Comparison of ENCODE assay signal across 22 cellular contexts in the genomic region with DNA sequence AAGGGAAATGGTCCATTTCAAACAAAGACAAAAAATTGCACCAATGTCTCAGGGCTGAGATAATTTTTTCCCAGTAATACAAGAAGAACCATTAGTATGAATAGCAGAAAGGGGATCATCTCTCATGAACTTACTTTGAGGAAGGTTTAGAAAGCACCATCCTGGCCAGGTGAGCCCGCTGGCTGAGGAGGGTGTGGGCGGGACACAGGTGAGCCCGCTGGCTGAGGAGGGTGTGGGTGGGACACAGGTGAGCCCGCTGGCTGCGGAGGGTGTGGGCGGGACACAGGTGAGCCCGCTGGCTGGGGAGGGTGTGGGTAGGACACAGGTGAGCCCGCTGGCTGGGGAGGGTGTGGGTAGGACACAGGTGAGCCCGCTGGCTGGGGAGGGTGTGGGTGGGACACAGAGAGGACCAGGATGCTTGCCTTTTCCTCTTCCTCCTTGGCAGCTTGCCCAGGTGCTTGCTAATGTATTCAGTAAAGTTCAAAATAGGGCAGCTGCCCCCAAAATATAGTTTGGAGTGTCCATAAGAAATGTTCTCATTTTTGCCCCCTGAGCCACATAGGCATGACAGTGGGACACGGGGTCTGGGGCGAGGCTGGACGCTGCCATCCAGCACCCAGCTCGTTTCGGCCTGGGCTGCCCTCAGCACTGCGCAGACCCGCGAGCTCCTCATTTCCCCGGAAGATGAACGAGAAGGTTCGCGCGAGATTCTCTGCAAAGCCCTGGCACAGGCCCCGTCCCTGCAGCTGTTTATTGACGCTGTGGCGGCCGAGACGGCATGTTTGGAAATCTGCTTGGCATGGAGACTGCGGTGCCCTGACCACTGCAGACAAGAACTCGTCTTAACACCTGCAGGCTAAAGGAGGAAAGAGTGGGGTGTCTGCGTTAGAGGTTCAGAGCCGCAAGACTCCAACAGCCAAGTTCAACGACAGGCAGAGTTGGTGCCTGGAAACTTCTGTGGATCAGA.
DNase-seq lines count a peak whose midpoint lies in the region; ATAC-seq, FAIRE-seq and TF ChIP-seq lines count a peak whose summit lies in the region.
"Had no signal": no experiment of that assay in that cellular context is flagged by ENCODE, and none has a peak within 500 bp of the region (broad histone marks: within the 10 kb centered on the region; RNA-seq: fewer than 3 reads in every experiment).

No MANE protein-coding gene starts in this region.

- peaks cover 0 to 3% of the 10 kb centered on the region in 2 donors for H3K27me3 Mint-ChIP-seq in T-cell
- H3K27me3 Mint-ChIP-seq in neural crest cell (ENCODE audit: low read depth): peaks cover 7% of the 10 kb centered on the region
- H3K27me3 Mint-ChIP-seq: CD4-positive, alpha-beta memory T cell had no signal

- no peak for FAIRE-seq in HepG2 (lab: Jason Lieb, UNC)
- FAIRE-seq: A204.1, GM12892, islet of Langerhans had no signal

- TF ChIP-seq EP300 in HepG2 (IDR thresholded peaks at IDR 0.05; ENCODE audit: low read depth in 2 of 2, low read length in 2 of 2) (no peak), HepG2 (CRISPR knock-in tag; IDR thresholded peaks at IDR 0.05; ENCODE audit: borderline replicate concordance) (no peak)

- H3K4me3 ChIP-seq in HepG2 (replicated peaks in 1 of 3; ENCODE audit: insufficient read depth in 1 of 3, low read depth in 2 of 3, low read length in 3 of 3): no peak overlapping the region
- H3K4me3 ChIP-seq: body of pancreas, PC-9, sigmoid colon, tibial artery had no signal

- TF ChIP-seq POLR2A in HepG2 (IDR thresholded peaks at IDR 0.05; ENCODE audit: insufficient read depth in 1 of 2, low read depth in 2 of 2, low read length in 2 of 2): no peak

- no peak overlapping the region for H2AFZ ChIP-seq in HepG2 (ENCODE audit: low read length)
- H2AFZ ChIP-seq: PC-9 had no signal

- H3K27ac Mint-ChIP-seq in T-cell (peak overlapping the region; percentile 84 to 90), neural crest cell (ENCODE audit: unreplicated experiment) (peak overlapping the region; percentile 65)
- H3K27ac Mint-ChIP-seq: H9 had no signal

- no peak for TF ChIP-seq RAD21 in HepG2 (CRISPR knock-in tag; IDR thresholded peaks at IDR 0.05)

- DNase-seq in NCI-H146 (lab: John Stamatoyannopoulos, UW) (peak; percentile 52), NCI-H146 treated with DMSO at 0.1 percent for 48 hours (lab: John Stamatoyannopoulos, UW; ENCODE audit: unreplicated experiment) (no peak), DMS153 (lab: John Stamatoyannopoulos, UW) (peak; percentile 37), T-cell (peak in 1 of 34 experiments; percentile 17), neural crest cell (ENCODE audit: low read depth, low spot score) (no peak), MV-4-11 (lab: John Stamatoyannopoulos, UW) (no peak), HepG2 (ENCODE audit: low spot score) (no peak)
- DNase-seq: activated naive CD4-positive, alpha-beta T cell treated with anti-CD3 and anti-CD28 coated beads, Interleukin-2, amount 50 U/mL, for 16 hours; body of pancreas; CD4-positive, alpha-beta memory T cell; dermis blood vessel endothelial cell; H9; mesendoderm; NCI-H446 treated with DMSO at 0.1 percent for 48 hours; PC-9; sigmoid colon had no signal

- TF ChIP-seq CTCF in neural crest cell (conservative IDR thresholded peaks at IDR 0.05) (no peak), HepG2 (CRISPR knock-in tag; IDR thresholded peaks at IDR 0.05) (no peak)

- POLR2A ChIA-PET in T-cell (lab: Charles Lee): interaction anchor here in 1 of 2 donors (0.6 kb wide), 1 partner anchor 26 kb away, joined by 3 read pairs; no protein-coding TSS in a partner anchor
- POLR2A ChIA-PET in HepG2 (lab: Yijun Ruan, JAX): no interaction called here

- no peaks in the 10 kb centered on the region for H3K4me1 ChIP-seq in HepG2 (ENCODE audit: insufficient read depth, low read length)
- H3K4me1 ChIP-seq: body of pancreas, tibial artery had no signal

- H4K20me1 ChIP-seq in HepG2 (ENCODE audit: insufficient read depth, low read length): 0 out of 2 replicates have a peak, but pooled peaks cover 4% of the 10 kb centered on the region

- CTCF ChIA-PET in T-cell (lab: Charles Lee): no interaction called here
- CTCF ChIA-PET in HepG2 (lab: Yijun Ruan, JAX; ENCODE audit: low intra/inter-chr PET ratio, low total read pairs): no interaction called here

- no peaks in the 10 kb centered on the region for H3K9me3 ChIP-seq in HepG2 (ENCODE audit: low read length)
- H3K9me3 ChIP-seq: body of pancreas, sigmoid colon, tibial artery had no signal

- no peak for ATAC-seq in T-cell (replicated peaks in 1 of 4)
- ATAC-seq in HepG2: no peak
- no peak for ATAC-seq in HG03442 (IDR thresholded peaks at IDR 0.05; ENCODE audit: unreplicated experiment)
- ATAC-seq: body of pancreas, SK-N-SH treated with all-trans-retinoic acid at 6 μM for 48 hours had no signal

- WGBS in HepG2 (ENCODE audit: low lambda C conversion rate): 43% methylated on average over 31 of the region's 32 CpGs

- no peak overlapping the region for H3K9ac ChIP-seq in HepG2 (ENCODE audit: insufficient read depth, low read depth, low read length)

- H3K4me2 ChIP-seq in HepG2 (ENCODE audit: low read depth, low read length): no peak overlapping the region
- H3K4me2 ChIP-seq: PC-9 had no signal

- in situ Hi-C loops in HepG2 (cut with HindIII; ENCODE audit: extremely low pct_ligation_motif_present, low pct_unique_long_range_greater_than_20kb): no loop called here

- H3K27ac ChIP-seq in HepG2 (ENCODE audit: extremely low read length, insufficient read depth, low read length): no peak overlapping the region
- H3K27ac ChIP-seq: body of pancreas, PC-9, sigmoid colon, tibial artery had no signal

- H3K79me2 ChIP-seq in HepG2 (ENCODE audit: insufficient read depth, low read length): no peaks in the 10 kb centered on the region

- BruUV-seq in HepG2 (replicated peaks; lab: Mats Ljungman, UMichigan): no TSS peak

- H3K4me1 Mint-ChIP-seq in T-cell (peaks cover 12 to 21% (median 15%) of the 10 kb centered on the region in 3 donors), neural crest cell (peaks cover 82% of the 10 kb centered on the region)

- H3K27me3 ChIP-seq in HepG2 (ENCODE audit: control insufficient read depth in 1 of 2, insufficient read depth in 2 of 2, low read length in 2 of 2): peaks cover 13 to 78% of the 10 kb centered on the region in 2 experiments

- H3K9me3 Mint-ChIP-seq in T-cell (no peaks in the 10 kb centered on the region), neural crest cell (no peaks in the 10 kb centered on the region)
- H3K9me3 Mint-ChIP-seq: H9 had no signal

- no peaks in the 10 kb centered on the region for H3K36me3 ChIP-seq in HepG2 (replicated peaks in 1 of 2; ENCODE audit: control insufficient read depth in 1 of 2, insufficient read depth in 2 of 2, low read length in 2 of 2)
- H3K36me3 ChIP-seq: sigmoid colon, tibial artery had no signal

- peak overlapping the region in 1 of 3 donors; percentile 20 for H3K4me3 Mint-ChIP-seq in T-cell
- no peak overlapping the region for H3K4me3 Mint-ChIP-seq in neural crest cell
- H3K4me3 Mint-ChIP-seq: H9 had no signal

- H3K36me3 Mint-ChIP-seq in T-cell: no peaks in the 10 kb centered on the region
- H3K36me3 Mint-ChIP-seq in neural crest cell (ENCODE audit: low read depth): no peaks in the 10 kb centered on the region
- H3K36me3 Mint-ChIP-seq: CD4-positive, alpha-beta memory T cell had no signal

- intact Hi-C loops in HepG2 (cut with micrococcal nuclease; ENCODE audit: unreplicated experiment): no loop called here

TF ChIP-seq in HepG2, 621 proteins besides CTCF, POLR2A, EP300 and RAD21 (continues in another document):
- TF ChIP-seq, protein P1, sequence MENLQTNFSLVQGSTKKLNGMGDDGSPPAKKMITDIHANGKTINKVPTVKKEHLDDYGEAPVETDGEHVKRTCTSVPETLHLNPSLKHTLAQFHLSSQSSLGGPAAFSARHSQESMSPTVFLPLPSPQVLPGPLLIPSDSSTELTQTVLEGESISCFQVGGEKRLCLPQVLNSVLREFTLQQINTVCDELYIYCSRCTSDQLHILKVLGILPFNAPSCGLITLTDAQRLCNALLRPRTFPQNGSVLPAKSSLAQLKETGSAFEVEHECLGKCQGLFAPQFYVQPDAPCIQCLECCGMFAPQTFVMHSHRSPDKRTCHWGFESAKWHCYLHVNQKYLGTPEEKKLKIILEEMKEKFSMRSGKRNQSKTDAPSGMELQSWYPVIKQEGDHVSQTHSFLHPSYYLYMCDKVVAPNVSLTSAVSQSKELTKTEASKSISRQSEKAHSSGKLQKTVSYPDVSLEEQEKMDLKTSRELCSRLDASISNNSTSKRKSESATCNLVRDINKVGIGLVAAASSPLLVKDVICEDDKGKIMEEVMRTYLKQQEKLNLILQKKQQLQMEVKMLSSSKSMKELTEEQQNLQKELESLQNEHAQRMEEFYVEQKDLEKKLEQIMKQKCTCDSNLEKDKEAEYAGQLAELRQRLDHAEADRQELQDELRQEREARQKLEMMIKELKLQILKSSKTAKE (CRISPR knock-in tag; IDR thresholded peaks at IDR 0.05; ENCODE audit: borderline replicate concordance): no peak
- TF ChIP-seq ZNF607 (CRISPR knock-in tag; IDR thresholded peaks at IDR 0.05; ENCODE audit: borderline replicate concordance) (no peak), TMF1 (CRISPR knock-in tag; IDR thresholded peaks at IDR 0.05; ENCODE audit: low read depth) (no peak), HNRNPK (IDR thresholded peaks at IDR 0.05; ENCODE audit: low read depth, low read length, poor library complexity, severe bottlenecking) (no peak)
- TF ChIP-seq, protein P2, sequence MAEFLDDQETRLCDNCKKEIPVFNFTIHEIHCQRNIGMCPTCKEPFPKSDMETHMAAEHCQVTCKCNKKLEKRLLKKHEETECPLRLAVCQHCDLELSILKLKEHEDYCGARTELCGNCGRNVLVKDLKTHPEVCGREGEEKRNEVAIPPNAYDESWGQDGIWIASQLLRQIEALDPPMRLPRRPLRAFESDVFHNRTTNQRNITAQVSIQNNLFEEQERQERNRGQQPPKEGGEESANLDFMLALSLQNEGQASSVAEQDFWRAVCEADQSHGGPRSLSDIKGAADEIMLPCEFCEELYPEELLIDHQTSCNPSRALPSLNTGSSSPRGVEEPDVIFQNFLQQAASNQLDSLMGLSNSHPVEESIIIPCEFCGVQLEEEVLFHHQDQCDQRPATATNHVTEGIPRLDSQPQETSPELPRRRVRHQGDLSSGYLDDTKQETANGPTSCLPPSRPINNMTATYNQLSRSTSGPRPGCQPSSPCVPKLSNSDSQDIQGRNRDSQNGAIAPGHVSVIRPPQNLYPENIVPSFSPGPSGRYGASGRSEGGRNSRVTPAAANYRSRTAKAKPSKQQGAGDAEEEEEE (CRISPR knock-in tag; IDR thresholded peaks at IDR 0.05; ENCODE audit: borderline replicate concordance): no peak
- TF ChIP-seq, protein P3, sequence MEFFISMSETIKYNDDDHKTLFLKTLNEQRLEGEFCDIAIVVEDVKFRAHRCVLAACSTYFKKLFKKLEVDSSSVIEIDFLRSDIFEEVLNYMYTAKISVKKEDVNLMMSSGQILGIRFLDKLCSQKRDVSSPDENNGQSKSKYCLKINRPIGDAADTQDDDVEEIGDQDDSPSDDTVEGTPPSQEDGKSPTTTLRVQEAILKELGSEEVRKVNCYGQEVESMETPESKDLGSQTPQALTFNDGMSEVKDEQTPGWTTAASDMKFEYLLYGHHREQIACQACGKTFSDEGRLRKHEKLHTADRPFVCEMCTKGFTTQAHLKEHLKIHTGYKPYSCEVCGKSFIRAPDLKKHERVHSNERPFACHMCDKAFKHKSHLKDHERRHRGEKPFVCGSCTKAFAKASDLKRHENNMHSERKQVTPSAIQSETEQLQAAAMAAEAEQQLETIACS (CRISPR knock-in tag; IDR thresholded peaks at IDR 0.05): no peak

Comparison
In these comparisons a context has a peak if more than half of its experiments do, and no peak if none do; other contexts are left out.
1. DNase-seq: peak in NCI-H146 (single experiment) and DMS153 (single experiment); none in NCI-H146 treated with DMSO at 0.1 percent for 48 hours (single experiment), neural crest cell (single experiment), MV-4-11 (single experiment) and HepG2 (single experiment).